ENCODE assay signal across 16 cellular contexts in genomic region chr22:23533771-23534191, GRCh38. TPM values are rescaled to one million over a fixed set of nuclear protein-coding genes. Genes with fewer than 3 reads are reported as not detected.
A peak's percentile ranks its signal among the peaks of the same experiment; 100 is the strongest.
DNase-seq lines count a peak whose midpoint lies in the region; ATAC-seq, FAIRE-seq and TF ChIP-seq lines count a peak whose summit lies in the region.
"Had no signal": no experiment of that assay in that cellular context is flagged by ENCODE, and none has a peak within 500 bp of the region (broad histone marks: within the 10 kb centered on the region; RNA-seq: fewer than 3 reads in every experiment).

No MANE protein-coding gene starts in this region.

- no peaks in the 10 kb centered on the region for H3K27me3 ChIP-seq in right atrium auricular region

- ATAC-seq in left cardiac atrium (peak; percentile 46 to 51), mucosa of descending colon (peak; percentile 82), GM18907 (IDR thresholded peaks at IDR 0.05; ENCODE audit: unreplicated experiment) (no peak), GM21576 (IDR thresholded peaks at IDR 0.05; ENCODE audit: unreplicated experiment) (no peak)

- intact Hi-C loops in left cardiac atrium (cut with DNase I) = no loop called here
- intact Hi-C loops in mucosa of descending colon (cut with DNase I, micrococcal nuclease) = no loop called here

- H3K36me3 ChIP-seq in right atrium auricular region (no peaks in the 10 kb centered on the region), mucosa of descending colon (ENCODE audit: low read depth) (no peaks in the 10 kb centered on the region)

- no peak for DNase-seq in left cardiac atrium
- no peak for DNase-seq in right atrium auricular region (ENCODE audit: low spot score)
- DNase-seq in cerebellar cortex (ENCODE audit: low spot score) = peak; percentile 37
- DNase-seq in mucosa of descending colon = peak in 1 of 3 donors; percentile 51
- no peak for DNase-seq in urothelium cell line (ENCODE audit: low spot score)
- no peak for DNase-seq in activated naive CD4-positive, alpha-beta T cell treated with anti-CD3 and anti-CD28 coated beads, Interleukin-2, amount 50 U/mL, for 16 hours
- DNase-seq: activated CD4-positive, alpha-beta T cell treated with anti-CD3 and anti-CD28 coated beads, Interleukin-2, amount 50 U/mL, for 4 hours; DMS79 treated with DMSO at 0.1 percent for 48 hours; naive thymus-derived CD8-positive, alpha-beta T cell; NCI-H2029 treated with DMSO at 0.1 percent for 48 hours; NK-92 treated with Interleukin-12 subunit alpha and Interleukin-12 subunit beta, amount 100 ng/mL, for 24 hours had no signal

- TF ChIP-seq CTCF in right atrium auricular region (IDR thresholded peaks at IDR 0.05) (no peak), mucosa of descending colon (IDR thresholded peaks at IDR 0.05) (no peak)

- no peaks in the 10 kb centered on the region for H3K9me3 ChIP-seq in right atrium auricular region
- H3K9me3 ChIP-seq in mucosa of descending colon = no peaks in the 10 kb centered on the region

- H3K4me1 ChIP-seq in right atrium auricular region (no peaks in the 10 kb centered on the region), mucosa of descending colon (ENCODE audit: low read depth) (peaks cover 38% of the 10 kb centered on the region)

- no peak overlapping the region for H3K4me3 ChIP-seq in right atrium auricular region
- H3K4me3 ChIP-seq in mucosa of descending colon = no peak overlapping the region

- peak; percentile 92 for FAIRE-seq in urothelium cell line (lab: Jason Lieb, UNC)

- H3K27ac ChIP-seq in right atrium auricular region = no peak overlapping the region
- H3K27ac ChIP-seq: KMS-11 had no signal

RNA-seq across cellular contexts. Expression of gene IGLL1, which starts 46.3 kb away (rescaled TPM):
- total RNA-seq in left cardiac atrium (not detected), right atrium auricular region (not detected), mucosa of descending colon (not detected)
- total RNA-seq: fibroblast of lung; naive thymus-derived CD8-positive, alpha-beta T cell; urinary bladder had no signal

Comparison
In these comparisons a context has a peak if more than half of its experiments do, and no peak if none do; other contexts are left out.
1. ATAC-seq: peak in left cardiac atrium (2 of 2) and mucosa of descending colon (single experiment); none in GM18907 (single experiment) and GM21576 (single experiment).